Comparison of ENCODE assay signal across 20 cellular contexts in the genomic region with DNA sequence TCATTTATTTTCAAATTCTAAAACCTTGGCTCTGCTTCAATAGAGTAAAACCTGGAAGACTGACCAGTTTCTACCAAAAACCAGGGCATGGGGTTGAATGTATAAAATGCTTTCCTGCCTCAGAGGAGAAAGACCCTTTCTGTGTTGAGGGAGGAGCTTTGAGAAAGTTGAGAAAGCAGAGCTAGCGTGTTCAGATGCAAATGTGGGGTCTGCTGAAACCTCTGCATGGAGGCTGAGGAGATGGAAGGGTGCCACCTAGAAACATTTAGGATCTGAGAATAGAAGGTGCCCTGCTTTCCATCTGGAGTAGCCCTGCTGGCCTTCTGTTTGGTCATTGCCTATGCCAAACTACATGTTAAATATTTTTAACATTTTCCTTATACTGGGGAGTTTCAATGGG.
"Had no signal": no experiment of that assay in that cellular context is flagged by ENCODE, and none has a peak within 500 bp of the region (broad histone marks: within the 10 kb centered on the region; RNA-seq: fewer than 3 reads in every experiment).

No MANE protein-coding gene starts in this region.

- FAIRE-seq: RCC 7860 had no signal

- H3K36me3 ChIP-seq: SJCRH30 had no signal

- ATAC-seq: SK-N-SH treated with all-trans-retinoic acid at 6 μM for 48 hours had no signal

- H3K9me3 ChIP-seq: SJCRH30 had no signal

- H3K27ac ChIP-seq: SJCRH30 had no signal

- H3K27me3 ChIP-seq: SJCRH30 had no signal

- DNase-seq: KBM-7, MV-4-11, NCI-H1048, NCI-H1105, NCI-H1417, NCI-H1436 treated with DMSO at 0.1 percent for 48 hours, NCI-H1694, NCI-H1930, NCI-H2081, NCI-H2107, NCI-H2227 treated with DMSO at 0.1 percent for 48 hours, NCI-H510A, NCI-H524 treated with DMSO at 0.1 percent for 48 hours, NCI-H69, NCI-H774, RPMI8226, SHP77 treated with DMSO at 0.1 percent for 48 hours, SJCRH30 had no signal

- H3K4me3 ChIP-seq: SJCRH30 had no signal
